25 cellular contexts compared by ENCODE assay signal in genomic region chr1:3984586-3984985, GRCh38.
"Had no signal": no experiment of that assay in that cellular context is flagged by ENCODE, and none has a peak within 500 bp of the region (broad histone marks: within the 10 kb centered on the region; RNA-seq: fewer than 3 reads in every experiment).

No MANE protein-coding gene starts in this region.

- H3K27me3 Mint-ChIP-seq: activated CD4-positive, alpha-beta T cell treated with anti-CD3 and anti-CD28 coated beads, Interleukin-2, amount 10 ng/mL, durations not matched to agents 24 days and 14 days; activated CD8-positive, alpha-beta T cell treated with anti-CD3 and anti-CD28 coated beads for 36 hours had no signal

- H3K9me3 ChIP-seq: SJCRH30 had no signal

- DNase-seq: activated CD4-positive, alpha-beta T cell treated with anti-CD3 and anti-CD28 coated beads, Interleukin-2, amount 10 ng/mL, durations not matched to agents 24 days and 14 days; activated CD4-positive, alpha-beta T cell treated with anti-CD3 and anti-CD28 coated beads, Interleukin-2, amount 50 U/mL, for 4 hours; activated CD8-positive, alpha-beta T cell treated with anti-CD3 and anti-CD28 coated beads for 36 hours; activated effector memory CD4-positive, alpha-beta T cell treated with Interleukin-2 at 50 U/mL for 16 hours; activated naive CD4-positive, alpha-beta T cell treated with anti-CD3 and anti-CD28 coated beads, Interleukin-2, amount 10 ng/mL, durations not matched to agents 7 days and 5 days; activated naive CD8-positive, alpha-beta T cell treated with anti-CD3 and anti-CD28 coated beads, Interleukin-2, amount 50 U/mL, for 24 hours; activated T-cell treated with anti-CD3 and anti-CD28 coated beads, Interleukin-2, amount 50 U/mL, for 24 hours; anterior cingulate cortex; caudate nucleus; cerebellar nuclear complex; NCI-H1105; NCI-H1417 treated with DMSO at 0.1 percent for 48 hours; NCI-H187 treated with DMSO at 0.1 percent for 48 hours; NCI-H2081; NCI-H2171 treated with DMSO at 0.1 percent for 48 hours; NCI-H2227 treated with DMSO at 0.1 percent for 48 hours; NCI-H446; NCI-H524 treated with DMSO at 0.1 percent for 48 hours; SHP77; SJCRH30; T1000 had no signal

- H3K4me1 ChIP-seq: SJCRH30 had no signal

- ATAC-seq: activated CD8-positive, alpha-beta T cell treated with anti-CD3 and anti-CD28 coated beads for 36 hours; activated naive CD8-positive, alpha-beta T cell treated with anti-CD3 and anti-CD28 coated beads, Interleukin-2, amount 50 U/mL, for 24 hours; Panc1 had no signal

- H3K27ac Mint-ChIP-seq: activated CD4-positive, alpha-beta T cell treated with anti-CD3 and anti-CD28 coated beads, Interleukin-2, amount 10 ng/mL, durations not matched to agents 24 days and 14 days; activated CD8-positive, alpha-beta T cell treated with anti-CD3 and anti-CD28 coated beads for 36 hours; activated naive CD4-positive, alpha-beta T cell treated with anti-CD3 and anti-CD28 coated beads, Interleukin-2, amount 10 ng/mL, durations not matched to agents 7 days and 5 days; activated naive CD8-positive, alpha-beta T cell; activated naive CD8-positive, alpha-beta T cell treated with anti-CD3 and anti-CD28 coated beads, Interleukin-2, amount 50 U/mL, for 24 hours; activated T-cell treated with anti-CD3 and anti-CD28 coated beads, Interleukin-2, amount 50 U/mL, for 24 hours had no signal

- H3K9me3 Mint-ChIP-seq: activated CD4-positive, alpha-beta T cell treated with anti-CD3 and anti-CD28 coated beads, Interleukin-2, amount 10 ng/mL, durations not matched to agents 24 days and 14 days; activated CD8-positive, alpha-beta T cell treated with anti-CD3 and anti-CD28 coated beads for 36 hours; activated naive CD4-positive, alpha-beta T cell treated with anti-CD3 and anti-CD28 coated beads, Interleukin-2, amount 10 ng/mL, durations not matched to agents 7 days and 5 days; activated naive CD8-positive, alpha-beta T cell treated with anti-CD3 and anti-CD28 coated beads, Interleukin-2, amount 50 U/mL, for 24 hours; activated T-cell treated with anti-CD3 and anti-CD28 coated beads, Interleukin-2, amount 50 U/mL, for 24 hours had no signal

- H3K36me3 ChIP-seq: SJCRH30 had no signal

- H3K4me1 Mint-ChIP-seq: activated CD4-positive, alpha-beta T cell treated with anti-CD3 and anti-CD28 coated beads, Interleukin-2, amount 10 ng/mL, durations not matched to agents 24 days and 14 days; activated naive CD4-positive, alpha-beta T cell treated with anti-CD3 and anti-CD28 coated beads, Interleukin-2, amount 10 ng/mL, durations not matched to agents 7 days and 5 days; activated naive CD8-positive, alpha-beta T cell treated with anti-CD3 and anti-CD28 coated beads, Interleukin-2, amount 50 U/mL, for 24 hours had no signal

- H3K4me3 ChIP-seq: SJCRH30, SK-N-MC had no signal

- H3K36me3 Mint-ChIP-seq: activated naive CD4-positive, alpha-beta T cell treated with anti-CD3 and anti-CD28 coated beads, Interleukin-2, amount 10 ng/mL, durations not matched to agents 7 days and 5 days; activated naive CD8-positive, alpha-beta T cell; brain had no signal

- H3K4me3 Mint-ChIP-seq: activated CD4-positive, alpha-beta T cell treated with anti-CD3 and anti-CD28 coated beads, Interleukin-2, amount 10 ng/mL, durations not matched to agents 24 days and 14 days; activated CD8-positive, alpha-beta T cell treated with anti-CD3 and anti-CD28 coated beads for 36 hours; activated naive CD4-positive, alpha-beta T cell treated with anti-CD3 and anti-CD28 coated beads, Interleukin-2, amount 10 ng/mL, durations not matched to agents 7 days and 5 days; activated naive CD8-positive, alpha-beta T cell; activated naive CD8-positive, alpha-beta T cell treated with anti-CD3 and anti-CD28 coated beads, Interleukin-2, amount 50 U/mL, for 24 hours; activated T-cell treated with anti-CD3 and anti-CD28 coated beads, Interleukin-2, amount 50 U/mL, for 24 hours; brain had no signal

- H3K27ac ChIP-seq: SJCRH30, SK-N-MC had no signal
